Comparison of ENCODE assay signal across 18 cellular contexts in genomic region chr9:110921705-110922104, GRCh38.
DNase-seq lines count a peak whose midpoint lies in the region; ATAC-seq and TF ChIP-seq lines count a peak whose summit lies in the region.
"Had no signal": no experiment of that assay in that cellular context is flagged by ENCODE, and none has a peak within 500 bp of the region (broad histone marks: within the 10 kb centered on the region; RNA-seq: fewer than 3 reads in every experiment).

No MANE protein-coding gene starts in this region.

- H2AFZ ChIP-seq in PC-3 (ENCODE audit: low read length) (no peak overlapping the region), GM23338 (no peak overlapping the region)

- TF ChIP-seq CTCF in A673 (conservative IDR thresholded peaks at IDR 0.05; ENCODE audit: low read depth, low read length) (no peak), PC-3 (conservative IDR thresholded peaks at IDR 0.05; ENCODE audit: low read depth, low read length) (no peak), chondrocyte (IDR thresholded peaks at IDR 0.05) (no peak), neural crest cell (conservative IDR thresholded peaks at IDR 0.05) (no peak), GM23338 (conservative IDR thresholded peaks at IDR 0.05; ENCODE audit: low read depth in 2 of 2) (no peak)

- H3K9ac ChIP-seq in PC-3 (ENCODE audit: low read length): peak overlapping the region; percentile 83
- H3K9ac ChIP-seq: BLaER1 had no signal

- DNase-seq in A673 (ENCODE audit: low spot score): no peak
- DNase-seq in PC-3: no peak
- DNase-seq in chondrocyte (ENCODE audit: low spot score): no peak
- DNase-seq in neural crest cell (ENCODE audit: low read depth, low spot score): no peak
- DNase-seq in GM23338 (ENCODE audit: low spot score): no peak
- DNase-seq in NCI-H146 (lab: John Stamatoyannopoulos, UW): no peak
- DNase-seq in superior temporal gyrus (ENCODE audit: extremely low spot score): no peak
- DNase-seq: 8988T; Calu3; CD8-positive, alpha-beta T cell; DMS53; H9; KBM-7; NCI-H1105 treated with DMSO at 0.1 percent for 48 hours; NCI-H1694 treated with DMSO at 0.1 percent for 48 hours; SHP77 had no signal

- intact Hi-C loops in A673 (cut with micrococcal nuclease; ENCODE audit: unreplicated experiment): no loop called here
- intact Hi-C loops in PC-3 (cut with micrococcal nuclease): no loop called here

- H3K27ac Mint-ChIP-seq in chondrocyte (ENCODE audit: unreplicated experiment) (peak overlapping the region; percentile 97), neural crest cell (ENCODE audit: unreplicated experiment) (peak overlapping the region; percentile 50), GM23338 (no peak overlapping the region)
- H3K27ac Mint-ChIP-seq: CD8-positive, alpha-beta T cell; H9 had no signal

- POLR2A ChIA-PET in A673 (lab: Charles Lee; ENCODE audit: low non-redundant PET) (no interaction called here), PC-3 (lab: Charles Lee; ENCODE audit: unreplicated experiment) (no interaction called here)

- H3K4me3 Mint-ChIP-seq in chondrocyte (ENCODE audit: unreplicated experiment) (no peak overlapping the region), neural crest cell (no peak overlapping the region), GM23338 (no peak overlapping the region)
- H3K4me3 Mint-ChIP-seq: CD8-positive, alpha-beta T cell; H9 had no signal

- H3F3A ChIP-seq in PC-3 (ENCODE audit: low read length, unreplicated experiment): peaks cover 16% of the 10 kb centered on the region
- no peaks in the 10 kb centered on the region for H3F3A ChIP-seq in GM23338 (replicated peaks; ENCODE audit: low read depth)

- H3K36me3 Mint-ChIP-seq in chondrocyte (ENCODE audit: low read depth): peaks cover 2% of the 10 kb centered on the region
- no peaks in the 10 kb centered on the region for H3K36me3 Mint-ChIP-seq in neural crest cell (ENCODE audit: low read depth)
- H3K36me3 Mint-ChIP-seq in GM23338 (ENCODE audit: low read depth): no peaks in the 10 kb centered on the region
- H3K36me3 Mint-ChIP-seq: CD8-positive, alpha-beta T cell had no signal

- H3K4me2 ChIP-seq in PC-3 (ENCODE audit: low read length) (peak overlapping the region; percentile 35), GM23338 (no peak overlapping the region)
- H3K4me2 ChIP-seq: BLaER1 had no signal

- peak overlapping the region; percentile 46 for H3K27ac ChIP-seq in A673 (ENCODE audit: low read depth, low read length, poor library complexity, severe bottlenecking)
- peak overlapping the region; percentile 97 for H3K27ac ChIP-seq in PC-3 (ENCODE audit: low read length)
- H3K27ac ChIP-seq in GM23338 (ENCODE audit: low read depth): no peak overlapping the region
- H3K27ac ChIP-seq: BLaER1 had no signal

- H3K27me3 ChIP-seq in A673 (replicated peaks; ENCODE audit: insufficient read depth, low read depth, low read length, poor library complexity) (no peaks in the 10 kb centered on the region), PC-3 (ENCODE audit: low read length) (no peaks in the 10 kb centered on the region), GM23338 (ENCODE audit: insufficient read depth) (no peaks in the 10 kb centered on the region)
- H3K27me3 ChIP-seq: BLaER1 had no signal

- H3K9me3 ChIP-seq in A673 (ENCODE audit: low read depth, low read length, poor library complexity, severe bottlenecking) (no peaks in the 10 kb centered on the region), PC-3 (ENCODE audit: low read length) (no peaks in the 10 kb centered on the region)
- H3K9me3 ChIP-seq: BLaER1 had no signal

- H3K36me3 ChIP-seq in A673 (ENCODE audit: insufficient read depth, low read length, poor library complexity, severe bottlenecking) (no peaks in the 10 kb centered on the region), PC-3 (ENCODE audit: low read depth, low read length) (peaks cover 19% of the 10 kb centered on the region), GM23338 (ENCODE audit: insufficient read depth) (no peaks in the 10 kb centered on the region)
- H3K36me3 ChIP-seq: BLaER1 had no signal

- no peaks in the 10 kb centered on the region for H3K9me2 ChIP-seq in PC-3 (replicated peaks; ENCODE audit: low read length)
- peaks cover 3% of the 10 kb centered on the region for H3K9me2 ChIP-seq in GM23338 (ENCODE audit: insufficient read depth)

- H3K4me1 Mint-ChIP-seq in chondrocyte (ENCODE audit: low read depth): peaks cover 69% of the 10 kb centered on the region
- H3K4me1 Mint-ChIP-seq in neural crest cell: no peaks in the 10 kb centered on the region
- no peaks in the 10 kb centered on the region for H3K4me1 Mint-ChIP-seq in GM23338

- BruUV-seq in A673 (replicated peaks; lab: Mats Ljungman, UMichigan): no TSS peak
- BruUV-seq in PC-3 (replicated peaks; lab: Mats Ljungman, UMichigan): TSS peak; percentile 36

- ATAC-seq in PC-3: no peak
- no peak for ATAC-seq in GM23338
- ATAC-seq in HG03108 (IDR thresholded peaks at IDR 0.05; ENCODE audit: unreplicated experiment): no peak
- ATAC-seq: CD8-positive, alpha-beta T cell had no signal

- CTCF ChIA-PET in A673 (lab: Charles Lee) (no interaction called here), PC-3 (lab: Charles Lee) (no interaction called here)

- H4K20me1 ChIP-seq in PC-3 (ENCODE audit: low read length) (no peaks in the 10 kb centered on the region), GM23338 (replicated peaks; ENCODE audit: insufficient read depth) (no peaks in the 10 kb centered on the region)
- H4K20me1 ChIP-seq: BLaER1 had no signal

- H3K27me3 Mint-ChIP-seq in chondrocyte (ENCODE audit: low read depth): no peaks in the 10 kb centered on the region
- no peaks in the 10 kb centered on the region for H3K27me3 Mint-ChIP-seq in neural crest cell (ENCODE audit: low read depth)
- peaks cover 2% of the 10 kb centered on the region for H3K27me3 Mint-ChIP-seq in GM23338 (ENCODE audit: insufficient read depth, low read depth, poor library complexity)

- H3K4me1 ChIP-seq in A673 (ENCODE audit: insufficient read depth, low read length, poor library complexity, severe bottlenecking): peaks cover 49% of the 10 kb centered on the region
- H3K4me1 ChIP-seq in PC-3 (ENCODE audit: insufficient read depth, low read length): peaks cover 86% of the 10 kb centered on the region
- no peaks in the 10 kb centered on the region for H3K4me1 ChIP-seq in GM23338 (ENCODE audit: insufficient read depth)
- H3K4me1 ChIP-seq: BLaER1 had no signal

- H3K4me3 ChIP-seq in A673 (ENCODE audit: low read depth, low read length, poor library complexity, severe bottlenecking): no peak overlapping the region
- no peak overlapping the region for H3K4me3 ChIP-seq in PC-3 (ENCODE audit: low read length)
- no peak overlapping the region for H3K4me3 ChIP-seq in GM23338
- H3K4me3 ChIP-seq: BLaER1 had no signal

- H3K79me2 ChIP-seq in PC-3 (ENCODE audit: low read length) (peaks cover 85% of the 10 kb centered on the region), GM23338 (replicated peaks; ENCODE audit: insufficient read depth) (no peaks in the 10 kb centered on the region)

- H3K9me3 Mint-ChIP-seq in chondrocyte (ENCODE audit: low read depth) (no peaks in the 10 kb centered on the region), neural crest cell (peaks cover 2% of the 10 kb centered on the region), GM23338 (peaks cover 4% of the 10 kb centered on the region; the same call in 1 of the 3 replicates)
- H3K9me3 Mint-ChIP-seq: CD8-positive, alpha-beta T cell; H9 had no signal

TF ChIP-seq in GM23338, 12 proteins besides CTCF, POLR2A, EP300 and RAD21 (continues in another document):
- TF ChIP-seq STAT1 (IDR thresholded peaks at IDR 0.05; ENCODE audit: unreplicated experiment) (no peak), ETS1 (IDR thresholded peaks at IDR 0.05) (no peak), REST (IDR thresholded peaks at IDR 0.05; ENCODE audit: unreplicated experiment) (no peak), NANOG (IDR thresholded peaks at IDR 0.05; ENCODE audit: borderline replicate concordance) (no peak), JUNB (IDR thresholded peaks at IDR 0.05; ENCODE audit: unreplicated experiment) (no peak), POLR2AphosphoS5 (IDR thresholded peaks at IDR 0.05; ENCODE audit: low read depth) (no peak), ZNF114 (CRISPR knock-in tag; IDR thresholded peaks at IDR 0.05) (no peak), CREB1 (CRISPR knock-in tag; IDR thresholded peaks at IDR 0.05; ENCODE audit: low read depth) (no peak), EZH2 (IDR thresholded peaks at IDR 0.05; ENCODE audit: low read depth, unreplicated experiment) (no peak), ZNF331 (CRISPR knock-in tag; IDR thresholded peaks at IDR 0.05; ENCODE audit: low read depth) (no peak), EZH2phosphoT487 (IDR thresholded peaks at IDR 0.05; ENCODE audit: unreplicated experiment) (no peak)
